ENCODE assay signal across 16 cellular contexts in genomic region chr4:84050014-84050413, GRCh38.
DNase-seq lines count a peak whose midpoint lies in the region; ATAC-seq and TF ChIP-seq lines count a peak whose summit lies in the region.
"Had no signal": no experiment of that assay in that cellular context is flagged by ENCODE, and none has a peak within 500 bp of the region (broad histone marks: within the 10 kb centered on the region; RNA-seq: fewer than 3 reads in every experiment).

No MANE protein-coding gene starts in this region.

- DNase-seq in DMS53 treated with DMSO at 0.1 percent for 48 hours (lab: John Stamatoyannopoulos, UW; ENCODE audit: unreplicated experiment) = peak; percentile 11
- peak; percentile 14 for DNase-seq in WTC11 (ENCODE audit: low spot score)
- DNase-seq in myocyte (ENCODE audit: low read depth) = peak; percentile 5
- DNase-seq in natural killer cell = no peak
- no peak for DNase-seq in cerebellum (ENCODE audit: low spot score)
- DNase-seq in activated naive CD4-positive, alpha-beta T cell treated with anti-CD3 and anti-CD28 coated beads, Interleukin-2, amount 10 ng/mL, durations not matched to agents 7 days and 5 days = no peak
- DNase-seq: amygdala; cerebellar nuclear complex; foreskin keratinocyte; NCI-H526; stimulated activated CD4-positive, alpha-beta T cell treated with anti-CD3 and anti-CD28 coated beads, Interleukin-2, amount 100 ng/mL, for 24 hours had no signal

- H3K9ac ChIP-seq in HUES6 (ENCODE audit: low read length) = peak overlapping the region; percentile 16
- H3K9ac ChIP-seq: BLaER1 treated with 17β-estradiol and CSF1 and Interleukin-3, amounts not matched to agents 10 nM and 100 nM had no signal

- H3K4me1 Mint-ChIP-seq in WTC11 (peaks cover 39% of the 10 kb centered on the region), natural killer cell (no peaks in the 10 kb centered on the region)
- no peaks in the 10 kb centered on the region for H3K4me1 Mint-ChIP-seq in activated naive CD4-positive, alpha-beta T cell treated with anti-CD3 and anti-CD28 coated beads, Interleukin-2, amount 10 ng/mL, durations not matched to agents 7 days and 5 days
- H3K4me1 Mint-ChIP-seq: IgD-negative memory B cell had no signal

- peaks cover 22% of the 10 kb centered on the region for H3K4me1 ChIP-seq in HUES6 (ENCODE audit: control insufficient read depth, insufficient read depth, low read length)
- H3K4me1 ChIP-seq: foreskin keratinocyte had no signal

- H3K9me3 ChIP-seq in HUES6 (ENCODE audit: control insufficient read depth, insufficient read depth, low read depth, low read length) = no peaks in the 10 kb centered on the region
- H3K9me3 ChIP-seq: BLaER1 treated with 17β-estradiol and CSF1 and Interleukin-3, amounts not matched to agents 10 nM and 100 nM; thoracic aorta had no signal

- CTCF ChIA-PET in WTC11 (lab: Charles Lee) = interaction anchor here (1.0 kb wide), 2 partner anchors 56 to 117 kb away, joined by 4 to 6 read pairs; no protein-coding TSS in a partner anchor
- CTCF ChIA-PET in activated naive CD4-positive, alpha-beta T cell treated with anti-CD3 and anti-CD28 coated beads, Interleukin-2, amount 10 ng/mL, durations not matched to agents 7 days and 5 days (lab: Charles Lee) = no interaction called here

- H3K27ac Mint-ChIP-seq in WTC11 = peak overlapping the region; percentile 93
- no peak overlapping the region for H3K27ac Mint-ChIP-seq in natural killer cell
- H3K27ac Mint-ChIP-seq in activated naive CD4-positive, alpha-beta T cell treated with anti-CD3 and anti-CD28 coated beads, Interleukin-2, amount 10 ng/mL, durations not matched to agents 7 days and 5 days = no peak overlapping the region
- H3K27ac Mint-ChIP-seq: IgD-negative memory B cell had no signal

- H3K4me3 Mint-ChIP-seq in WTC11 = peak overlapping the region; percentile 10; the same call in 1 of the 2 replicates
- no peak overlapping the region for H3K4me3 Mint-ChIP-seq in natural killer cell
- H3K4me3 Mint-ChIP-seq in activated naive CD4-positive, alpha-beta T cell treated with anti-CD3 and anti-CD28 coated beads, Interleukin-2, amount 10 ng/mL, durations not matched to agents 7 days and 5 days = no peak overlapping the region
- H3K4me3 Mint-ChIP-seq: IgD-negative memory B cell had no signal

- POLR2A ChIA-PET in WTC11 (lab: Charles Lee) = interaction anchor here (0.6 kb wide), 1 partner anchor 18 kb away, joined by 3 read pairs; no protein-coding TSS in a partner anchor

- H3K9me3 Mint-ChIP-seq in WTC11 (peaks cover 3% of the 10 kb centered on the region; the same call in 1 of the 2 replicates), natural killer cell (peaks cover 0 to 2% of the 10 kb centered on the region in 2 donors)
- H3K9me3 Mint-ChIP-seq in activated naive CD4-positive, alpha-beta T cell treated with anti-CD3 and anti-CD28 coated beads, Interleukin-2, amount 10 ng/mL, durations not matched to agents 7 days and 5 days = no peaks in the 10 kb centered on the region

- no peaks in the 10 kb centered on the region for H3K36me3 Mint-ChIP-seq in WTC11
- H3K36me3 Mint-ChIP-seq in natural killer cell = no peaks in the 10 kb centered on the region
- H3K36me3 Mint-ChIP-seq in activated naive CD4-positive, alpha-beta T cell treated with anti-CD3 and anti-CD28 coated beads, Interleukin-2, amount 10 ng/mL, durations not matched to agents 7 days and 5 days = no peaks in the 10 kb centered on the region
- H3K36me3 Mint-ChIP-seq: IgD-negative memory B cell had no signal

- TF ChIP-seq CTCF in WTC11 (IDR thresholded peaks at IDR 0.05) (no peak), natural killer cell (IDR thresholded peaks at IDR 0.05) (no peak)

- H3K36me3 ChIP-seq in HUES6 (ENCODE audit: control insufficient read depth, insufficient read depth, low read length) = no peaks in the 10 kb centered on the region
- H3K36me3 ChIP-seq: BLaER1 treated with 17β-estradiol and CSF1 and Interleukin-3, amounts not matched to agents 10 nM and 100 nM; thoracic aorta had no signal

- ATAC-seq in WTC11 = peak; percentile 88
- no peak for ATAC-seq in natural killer cell
- ATAC-seq: foreskin keratinocyte, sciatic nerve had no signal

- H3K27me3 Mint-ChIP-seq in WTC11 (ENCODE audit: low read depth) (no peaks in the 10 kb centered on the region), natural killer cell (ENCODE audit: low read depth in 2 of 2) (no peaks in the 10 kb centered on the region)
- H3K27me3 Mint-ChIP-seq in activated naive CD4-positive, alpha-beta T cell treated with anti-CD3 and anti-CD28 coated beads, Interleukin-2, amount 10 ng/mL, durations not matched to agents 7 days and 5 days = no peaks in the 10 kb centered on the region

- H3K4me3 ChIP-seq in HUES6 (ENCODE audit: low read depth, low read length) = no peak overlapping the region
- H3K4me3 ChIP-seq: BLaER1 treated with 17β-estradiol and CSF1 and Interleukin-3, amounts not matched to agents 10 nM and 100 nM; thoracic aorta had no signal

- no peaks in the 10 kb centered on the region for H3K27me3 ChIP-seq in HUES6 (ENCODE audit: control insufficient read depth, insufficient read depth, low read length)
- H3K27me3 ChIP-seq: BLaER1 treated with 17β-estradiol and CSF1 and Interleukin-3, amounts not matched to agents 10 nM and 100 nM had no signal

- peak overlapping the region; percentile 10; the same call in 1 of the 2 replicates for H3K27ac ChIP-seq in HUES6 (ENCODE audit: low read depth, low read length)
- H3K27ac ChIP-seq: BLaER1 treated with 17β-estradiol and CSF1 and Interleukin-3, amounts not matched to agents 10 nM and 100 nM; foreskin keratinocyte; thoracic aorta had no signal

- intact Hi-C loops in natural killer cell (cut with micrococcal nuclease) = no loop called here

TF ChIP-seq in WTC11, 78 proteins besides CTCF, POLR2A, EP300 and RAD21:
- TF ChIP-seq, protein P1, sequence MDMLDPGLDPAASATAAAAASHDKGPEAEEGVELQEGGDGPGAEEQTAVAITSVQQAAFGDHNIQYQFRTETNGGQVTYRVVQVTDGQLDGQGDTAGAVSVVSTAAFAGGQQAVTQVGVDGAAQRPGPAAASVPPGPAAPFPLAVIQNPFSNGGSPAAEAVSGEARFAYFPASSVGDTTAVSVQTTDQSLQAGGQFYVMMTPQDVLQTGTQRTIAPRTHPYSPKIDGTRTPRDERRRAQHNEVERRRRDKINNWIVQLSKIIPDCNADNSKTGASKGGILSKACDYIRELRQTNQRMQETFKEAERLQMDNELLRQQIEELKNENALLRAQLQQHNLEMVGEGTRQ (CRISPR knock-in tag; IDR thresholded peaks at IDR 0.05) = no peak; the same call in 1 of the 2 replicates
- TF ChIP-seq NFE2L1 (CRISPR knock-in tag; IDR thresholded peaks at IDR 0.05) = peak; percentile 97
TF ChIP-seq in WTC11: peak in this region for 1.

Comparison
In these comparisons a context has a peak if more than half of its experiments do, and no peak if none do; other contexts are left out.
1. DNase-seq: peak in DMS53 treated with DMSO at 0.1 percent for 48 hours (single experiment), WTC11 (single experiment) and myocyte (single experiment); none in natural killer cell (single experiment), cerebellum (single experiment) and activated naive CD4-positive, alpha-beta T cell treated with anti-CD3 and anti-CD28 coated beads, Interleukin-2, amount 10 ng/mL, durations not matched to agents 7 days and 5 days (single experiment).